In the genomic region with DNA sequence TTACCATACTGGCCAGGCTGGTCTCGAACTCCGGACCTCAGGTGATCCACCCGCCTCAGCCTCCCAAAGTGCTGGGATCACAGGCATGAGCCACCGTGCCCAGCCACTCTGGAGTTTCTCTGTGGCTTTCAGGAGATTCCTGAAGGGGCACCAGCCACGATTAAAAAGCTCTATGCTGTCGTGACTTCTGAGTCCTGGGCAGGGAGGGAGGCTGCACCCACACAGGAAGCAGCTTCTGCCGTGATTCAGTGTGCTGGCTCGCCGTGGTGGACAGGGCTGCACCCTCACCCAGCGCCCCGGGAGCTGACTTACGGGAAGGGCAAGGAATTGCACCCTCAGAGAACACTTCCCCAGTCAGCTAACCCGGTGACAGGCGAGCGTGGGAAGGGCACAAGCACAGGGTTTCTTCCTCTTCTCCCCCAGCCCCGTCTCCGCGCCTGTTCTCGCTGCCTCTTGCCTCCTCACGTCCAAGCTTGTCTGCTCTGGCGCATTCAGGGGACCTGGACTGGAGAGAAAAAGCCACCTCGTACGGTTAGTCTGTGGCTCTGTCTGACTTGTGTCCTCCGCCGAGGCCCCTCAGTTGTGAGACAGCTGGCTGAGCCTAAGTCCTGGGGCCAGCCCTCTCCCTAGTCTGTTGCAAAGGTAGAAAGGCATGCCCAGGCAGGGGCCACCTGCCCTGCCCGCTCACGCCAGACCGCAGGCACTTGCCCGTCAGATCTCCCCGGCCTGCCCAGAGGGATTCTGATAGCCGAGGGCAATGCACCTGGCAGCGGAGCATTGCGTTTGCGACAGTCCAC, we compare ENCODE assay signal across 8 cellular contexts.
DNase-seq lines count a peak whose midpoint lies in the region; ATAC-seq and TF ChIP-seq lines count a peak whose summit lies in the region.

No MANE protein-coding gene starts in this region.

- no peaks in the 10 kb centered on the region for H3K9me3 Mint-ChIP-seq in activated CD8-positive, alpha-beta T cell treated with anti-CD3 and anti-CD28 coated beads for 36 hours

- H3K27me3 ChIP-seq in heart left ventricle: peaks cover 4 to 15% (median 10%) of the 10 kb centered on the region in 9 donors

- H3K4me3 ChIP-seq in heart left ventricle (peak overlapping the region in 1 of 12 donors; percentile 20), skin epidermis (no peak overlapping the region)

- H3K4me3 Mint-ChIP-seq in activated CD8-positive, alpha-beta T cell treated with anti-CD3 and anti-CD28 coated beads for 36 hours: no peak overlapping the region

- CTCF ChIA-PET in activated CD8-positive, alpha-beta T cell treated with anti-CD3 and anti-CD28 coated beads for 36 hours (lab: Charles Lee): interaction anchor here (1.3 kb wide), 1 partner anchor 16 kb away, joined by 3 read pairs; no protein-coding TSS in a partner anchor

- no peaks in the 10 kb centered on the region for H3K36me3 ChIP-seq in heart left ventricle

- WGBS in heart left ventricle, 4 donors: 63 to 79% (median 69%) methylated on average over 28 to 34 of the region's 34 CpGs

- H3K4me1 ChIP-seq in heart left ventricle: peaks cover 0 to 62% (median 23%) of the 10 kb centered on the region in 12 donors

- peak; percentile 34 for ATAC-seq in SK-N-SH treated with all-trans-retinoic acid at 6 μM for 48 hours
- peak in 3 of 4 donors; percentile 6 to 27 (median 7) for ATAC-seq in heart left ventricle
- ATAC-seq in HG03159 (IDR thresholded peaks at IDR 0.05; ENCODE audit: unreplicated experiment): no peak
- ATAC-seq in activated CD8-positive, alpha-beta T cell treated with anti-CD3 and anti-CD28 coated beads for 36 hours: no peak
- ATAC-seq in HG02623 (IDR thresholded peaks at IDR 0.05; ENCODE audit: unreplicated experiment): no peak

- H3K4me1 Mint-ChIP-seq in activated CD8-positive, alpha-beta T cell treated with anti-CD3 and anti-CD28 coated beads for 36 hours (ENCODE audit: low read depth): peaks cover 10% of the 10 kb centered on the region

- no peak overlapping the region for H3K27ac Mint-ChIP-seq in activated CD8-positive, alpha-beta T cell treated with anti-CD3 and anti-CD28 coated beads for 36 hours

- POLR2A ChIA-PET in activated CD8-positive, alpha-beta T cell treated with anti-CD3 and anti-CD28 coated beads for 36 hours (lab: Charles Lee): no interaction called here

- H3K36me3 Mint-ChIP-seq in activated CD8-positive, alpha-beta T cell treated with anti-CD3 and anti-CD28 coated beads for 36 hours (ENCODE audit: low read depth): no peaks in the 10 kb centered on the region

- H3K9me3 ChIP-seq in heart left ventricle: no peaks in the 10 kb centered on the region

- DNase-seq in HPDE6-E6E7 (ENCODE audit: extremely low spot score) (peak; percentile 79), heart left ventricle (peak in 4 of 5 donors; percentile 51 to 84 (median 75)), NCI-H446 treated with DMSO at 0.1 percent for 48 hours (lab: John Stamatoyannopoulos, UW) (no peak)
- no peak for DNase-seq in activated CD8-positive, alpha-beta T cell treated with anti-CD3 and anti-CD28 coated beads for 36 hours

- peak overlapping the region in 5 of 12 donors; percentile 81 to 91 (median 88) for H3K27ac ChIP-seq in heart left ventricle
- H3K27ac ChIP-seq in skin epidermis: peak overlapping the region; percentile 64 to 94 (median 86)

- H3K27me3 Mint-ChIP-seq in activated CD8-positive, alpha-beta T cell treated with anti-CD3 and anti-CD28 coated beads for 36 hours: peaks cover 13% of the 10 kb centered on the region

- no peak for TF ChIP-seq POLR2A in heart left ventricle (IDR thresholded peaks at IDR 0.05)

- intact Hi-C loops in heart left ventricle (cut with DNase I): no loop called here
- intact Hi-C loops in activated CD8-positive, alpha-beta T cell treated with anti-CD3 and anti-CD28 coated beads for 36 hours (cut with micrococcal nuclease): no loop called here

- no peak for TF ChIP-seq CTCF in heart left ventricle (IDR thresholded peaks at IDR 0.05)
- TF ChIP-seq CTCF in activated CD8-positive, alpha-beta T cell treated with anti-CD3 and anti-CD28 coated beads for 36 hours (IDR thresholded peaks at IDR 0.05): no peak

TF ChIP-seq in SK-N-SH treated with all-trans-retinoic acid at 6 μM for 48 hours, 23 proteins besides CTCF, POLR2A, EP300 and RAD21:
- peak; percentile 54; the same call in 1 of the 2 replicates for TF ChIP-seq OSR1 (CRISPR knock-in tag; IDR thresholded peaks at IDR 0.05)
- peak; percentile 89 for TF ChIP-seq ZFP3 (CRISPR knock-in tag; IDR thresholded peaks at IDR 0.05)
- TF ChIP-seq, protein P1, sequence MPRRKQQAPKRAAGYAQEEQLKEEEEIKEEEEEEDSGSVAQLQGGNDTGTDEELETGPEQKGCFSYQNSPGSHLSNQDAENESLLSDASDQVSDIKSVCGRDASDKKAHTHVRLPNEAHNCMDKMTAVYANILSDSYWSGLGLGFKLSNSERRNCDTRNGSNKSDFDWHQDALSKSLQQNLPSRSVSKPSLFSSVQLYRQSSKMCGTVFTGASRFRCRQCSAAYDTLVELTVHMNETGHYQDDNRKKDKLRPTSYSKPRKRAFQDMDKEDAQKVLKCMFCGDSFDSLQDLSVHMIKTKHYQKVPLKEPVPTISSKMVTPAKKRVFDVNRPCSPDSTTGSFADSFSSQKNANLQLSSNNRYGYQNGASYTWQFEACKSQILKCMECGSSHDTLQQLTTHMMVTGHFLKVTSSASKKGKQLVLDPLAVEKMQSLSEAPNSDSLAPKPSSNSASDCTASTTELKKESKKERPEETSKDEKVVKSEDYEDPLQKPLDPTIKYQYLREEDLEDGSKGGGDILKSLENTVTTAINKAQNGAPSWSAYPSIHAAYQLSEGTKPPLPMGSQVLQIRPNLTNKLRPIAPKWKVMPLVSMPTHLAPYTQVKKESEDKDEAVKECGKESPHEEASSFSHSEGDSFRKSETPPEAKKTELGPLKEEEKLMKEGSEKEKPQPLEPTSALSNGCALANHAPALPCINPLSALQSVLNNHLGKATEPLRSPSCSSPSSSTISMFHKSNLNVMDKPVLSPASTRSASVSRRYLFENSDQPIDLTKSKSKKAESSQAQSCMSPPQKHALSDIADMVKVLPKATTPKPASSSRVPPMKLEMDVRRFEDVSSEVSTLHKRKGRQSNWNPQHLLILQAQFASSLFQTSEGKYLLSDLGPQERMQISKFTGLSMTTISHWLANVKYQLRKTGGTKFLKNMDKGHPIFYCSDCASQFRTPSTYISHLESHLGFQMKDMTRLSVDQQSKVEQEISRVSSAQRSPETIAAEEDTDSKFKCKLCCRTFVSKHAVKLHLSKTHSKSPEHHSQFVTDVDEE (CRISPR knock-in tag; IDR thresholded peaks at IDR 0.05): no peak
TF ChIP-seq in SK-N-SH treated with all-trans-retinoic acid at 6 μM for 48 hours: peak in this region for 2.

Comparison
In these comparisons a context has a peak if more than half of its experiments do, and no peak if none do; other contexts are left out.
1. DNase-seq: peak in HPDE6-E6E7 (single experiment) and heart left ventricle (4 of 5); none in activated CD8-positive, alpha-beta T cell treated with anti-CD3 and anti-CD28 coated beads for 36 hours (single experiment) and NCI-H446 treated with DMSO at 0.1 percent for 48 hours (single experiment).
2. ATAC-seq: peak in SK-N-SH treated with all-trans-retinoic acid at 6 μM for 48 hours (single experiment) and heart left ventricle (3 of 4); none in HG03159 (single experiment), activated CD8-positive, alpha-beta T cell treated with anti-CD3 and anti-CD28 coated beads for 36 hours (single experiment) and HG02623 (single experiment).